In the genomic region with DNA sequence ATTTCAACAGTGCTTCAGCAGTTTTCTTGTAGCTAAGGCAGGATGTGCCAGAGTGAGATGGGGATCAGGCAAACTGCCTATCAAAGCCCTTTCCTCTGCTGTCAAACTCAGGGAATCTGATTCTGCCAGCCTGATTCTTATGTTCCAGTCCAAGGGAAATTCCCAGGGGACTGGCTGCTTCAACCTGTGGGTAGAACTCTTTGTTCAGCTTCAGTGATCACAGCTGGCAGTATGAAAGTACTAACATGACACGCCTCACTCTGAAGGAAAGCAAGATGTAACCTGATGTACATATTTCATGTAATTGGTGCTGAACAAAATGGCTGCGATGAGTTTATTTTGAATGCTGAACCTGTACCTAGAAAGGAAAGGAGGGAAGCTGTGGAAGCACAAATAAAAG, we compare ENCODE assay signal across 15 cellular contexts. TPM values are rescaled to one million over a fixed set of nuclear protein-coding genes. Genes with fewer than 3 reads are reported as not detected.
DNase-seq lines count a peak whose midpoint lies in the region; ATAC-seq and TF ChIP-seq lines count a peak whose summit lies in the region.
"Had no signal": no experiment of that assay in that cellular context is flagged by ENCODE, and none has a peak within 500 bp of the region (broad histone marks: within the 10 kb centered on the region; RNA-seq: fewer than 3 reads in every experiment).

No MANE protein-coding gene starts in this region.

- TF ChIP-seq POLR2A in esophagus muscularis mucosa (IDR thresholded peaks at IDR 0.05; ENCODE audit: low read depth) (no peak), transverse colon (IDR thresholded peaks at IDR 0.05) (no peak)

- in situ Hi-C loops in transverse colon (cut with MboI; ENCODE audit: low pct_ligation_motif_present in 1 of 4, low pct_unique_long_range_greater_than_20kb in 1 of 4, low sequenced_read_pairs in 3 of 4): no loop called here

- no peak overlapping the region for H3K27ac Mint-ChIP-seq in natural killer cell treated with Interleukin-12 subunit alpha and Interleukin-12 subunit beta and Interleukin-15 and Interleukin-18, amount 100 ng/mL, for 72 hours
- H3K27ac Mint-ChIP-seq: B cell, mesothelial cell of epicardium had no signal

- H3K9me3 ChIP-seq in HEK293 (ENCODE audit: control insufficient read depth, insufficient read depth, low read depth, low read length) (no peaks in the 10 kb centered on the region), esophagus muscularis mucosa (no peaks in the 10 kb centered on the region), transverse colon (no peaks in the 10 kb centered on the region)
- H3K9me3 ChIP-seq: gastroesophageal sphincter had no signal

- H3K4me3 Mint-ChIP-seq in natural killer cell treated with Interleukin-12 subunit alpha and Interleukin-12 subunit beta and Interleukin-15 and Interleukin-18, amount 100 ng/mL, for 72 hours: no peak overlapping the region
- H3K4me3 Mint-ChIP-seq: B cell, mesothelial cell of epicardium had no signal

- CTCF ChIA-PET in HEK293 (lab: Yijun Ruan, JAX): interaction anchor here (0.8 kb wide), 1 partner anchor 35 kb away, joined by 7 read pairs; no protein-coding TSS in a partner anchor

- H3K4me1 Mint-ChIP-seq in natural killer cell treated with Interleukin-12 subunit alpha and Interleukin-12 subunit beta and Interleukin-15 and Interleukin-18, amount 100 ng/mL, for 72 hours (ENCODE audit: low read depth in 2 of 2): no peaks in the 10 kb centered on the region
- H3K4me1 Mint-ChIP-seq: mesothelial cell of epicardium had no signal

- H3K9me3 Mint-ChIP-seq in natural killer cell treated with Interleukin-12 subunit alpha and Interleukin-12 subunit beta and Interleukin-15 and Interleukin-18, amount 100 ng/mL, for 72 hours: no peaks in the 10 kb centered on the region

- peaks cover 22 to 30% of the 10 kb centered on the region in 2 donors for H3K27me3 Mint-ChIP-seq in natural killer cell treated with Interleukin-12 subunit alpha and Interleukin-12 subunit beta and Interleukin-15 and Interleukin-18, amount 100 ng/mL, for 72 hours

- H3K36me3 Mint-ChIP-seq in natural killer cell treated with Interleukin-12 subunit alpha and Interleukin-12 subunit beta and Interleukin-15 and Interleukin-18, amount 100 ng/mL, for 72 hours: no peaks in the 10 kb centered on the region
- H3K36me3 Mint-ChIP-seq: mesothelial cell of epicardium had no signal

- no peak for TF ChIP-seq CTCF in HEK293 (tag by site-specific recombination; IDR thresholded peaks at IDR 0.05)
- no peak for TF ChIP-seq CTCF in esophagus muscularis mucosa (IDR thresholded peaks at IDR 0.05)
- no peak for TF ChIP-seq CTCF in transverse colon (IDR thresholded peaks at IDR 0.05)

- DNase-seq in DMS79 (lab: John Stamatoyannopoulos, UW) (peak; percentile 98), NCI-H128 (lab: John Stamatoyannopoulos, UW; ENCODE audit: unreplicated experiment) (peak; percentile 91), astrocyte of the hippocampus (ENCODE audit: low read depth, low spot score) (peak; percentile 26), esophagus muscularis mucosa (ENCODE audit: extremely low spot score) (no peak), transverse colon (no peak), mesenteric fat pad (ENCODE audit: low spot score) (no peak)
- no peak for DNase-seq in natural killer cell treated with Interleukin-12 subunit alpha and Interleukin-12 subunit beta and Interleukin-15 and Interleukin-18, amount 100 ng/mL, for 72 hours (ENCODE audit: low spot score)
- DNase-seq: activated T-cell treated with anti-CD3 and anti-CD28 coated beads for 4 hours, cerebellar nuclear complex had no signal

- H3K27ac ChIP-seq in HEK293 (ENCODE audit: extremely low read depth, low read depth, low read length) (no peak overlapping the region), esophagus muscularis mucosa (replicated peaks in 1 of 4) (no peak overlapping the region), transverse colon (no peak overlapping the region)
- H3K27ac ChIP-seq: gastroesophageal sphincter had no signal

- 93% methylated on average over 2 of the region's 2 CpGs for WGBS in esophagus muscularis mucosa
- 82 to 83% methylated on average over 2 of the region's 2 CpGs for WGBS in transverse colon (ENCODE audit: low coverage in 1 of 2), 2 donors

- H3K36me3 ChIP-seq in HEK293 (ENCODE audit: control insufficient read depth in 2 of 2, insufficient read depth in 1 of 2, low read length in 2 of 2) (no peaks in the 10 kb centered on the region), esophagus muscularis mucosa (no peaks in the 10 kb centered on the region), transverse colon (no peaks in the 10 kb centered on the region)
- H3K36me3 ChIP-seq: gastroesophageal sphincter had no signal

- intact Hi-C loops in esophagus muscularis mucosa (cut with DNase I) (no loop called here), transverse colon (cut with DNase I; ENCODE audit: low total_unique reads) (no loop called here)

- POLR2A ChIA-PET in HEK293 (lab: Yijun Ruan, JAX): no interaction called here

- H3K4me3 ChIP-seq in HEK293 (ENCODE audit: low read depth, low read length): no peak overlapping the region
- no peak overlapping the region for H3K4me3 ChIP-seq in esophagus muscularis mucosa
- H3K4me3 ChIP-seq in transverse colon: no peak overlapping the region
- H3K4me3 ChIP-seq: gastroesophageal sphincter had no signal

- ATAC-seq in natural killer cell treated with Interleukin-12 subunit alpha and Interleukin-12 subunit beta and Interleukin-15 and Interleukin-18, amount 100 ng/mL, for 72 hours: no peak
- ATAC-seq: gastroesophageal sphincter had no signal

- no peaks in the 10 kb centered on the region for H3K27me3 ChIP-seq in esophagus muscularis mucosa
- no peaks in the 10 kb centered on the region for H3K27me3 ChIP-seq in transverse colon
- H3K27me3 ChIP-seq: gastroesophageal sphincter had no signal

- H3K4me1 ChIP-seq in HEK293 (ENCODE audit: control insufficient read depth, insufficient read depth, low read length): no peaks in the 10 kb centered on the region
- peaks cover 0 to 19% (median 15%) of the 10 kb centered on the region in 4 donors for H3K4me1 ChIP-seq in esophagus muscularis mucosa
- H3K4me1 ChIP-seq in transverse colon: no peaks in the 10 kb centered on the region

- TF ChIP-seq EP300 in esophagus muscularis mucosa (IDR thresholded peaks at IDR 0.05) (no peak), transverse colon (IDR thresholded peaks at IDR 0.05; ENCODE audit: low read depth) (no peak)

TF ChIP-seq in HEK293, 187 proteins besides CTCF, POLR2A, EP300 and RAD21:
- TF ChIP-seq KLF10 (tag by site-specific recombination; IDR thresholded peaks at IDR 0.05): no peak
- TF ChIP-seq SP2 (tag by site-specific recombination; IDR thresholded peaks at IDR 0.05): no peak
- no peak for TF ChIP-seq ZNF354C (tag by site-specific recombination; IDR thresholded peaks at IDR 0.05; ENCODE audit: borderline replicate concordance, low read depth)
- TF ChIP-seq SCRT2 (tag by site-specific recombination; IDR thresholded peaks at IDR 0.05): peak; percentile 80
- no peak for TF ChIP-seq PRDM10 (tag by site-specific recombination; IDR thresholded peaks at IDR 0.05)

RNA-seq across cellular contexts. Expression of gene SLC5A9, which starts 40.1 kb away (rescaled TPM):
- 1 to 10 TPM in 1 of 4 donors, under 1 TPM in 1, not detected in 2; 0.42 to 1.3 TPM for total RNA-seq in esophagus muscularis mucosa
- 10 to 100 TPM in 1 of 4 donors, 1 to 10 TPM in 2, not detected in 1; 2.2 to 15.2 (median 3.0) TPM for total RNA-seq in transverse colon
- total RNA-seq in natural killer cell treated with Interleukin-12 subunit alpha and Interleukin-12 subunit beta and Interleukin-15 and Interleukin-18, amount 100 ng/mL, for 72 hours: not detected
- 1.0 TPM for total RNA-seq in mesenteric fat pad
- total RNA-seq: B cell; subcutaneous adipose tissue; T-helper 2 cell treated with Interferon-gamma antibody and Interleukin-4, amounts not matched to agents 100 ng/mL and 5 ng/mL, for 36 hours had no signal

Comparison
In these comparisons a context has a peak if more than half of its experiments do, and no peak if none do; other contexts are left out.
1. DNase-seq: peak in DMS79 (single experiment), NCI-H128 (single experiment) and astrocyte of the hippocampus (single experiment); none in esophagus muscularis mucosa (single experiment), transverse colon (single experiment), natural killer cell treated with Interleukin-12 subunit alpha and Interleukin-12 subunit beta and Interleukin-15 and Interleukin-18, amount 100 ng/mL, for 72 hours (single experiment) and mesenteric fat pad (single experiment).